In the genomic region with DNA sequence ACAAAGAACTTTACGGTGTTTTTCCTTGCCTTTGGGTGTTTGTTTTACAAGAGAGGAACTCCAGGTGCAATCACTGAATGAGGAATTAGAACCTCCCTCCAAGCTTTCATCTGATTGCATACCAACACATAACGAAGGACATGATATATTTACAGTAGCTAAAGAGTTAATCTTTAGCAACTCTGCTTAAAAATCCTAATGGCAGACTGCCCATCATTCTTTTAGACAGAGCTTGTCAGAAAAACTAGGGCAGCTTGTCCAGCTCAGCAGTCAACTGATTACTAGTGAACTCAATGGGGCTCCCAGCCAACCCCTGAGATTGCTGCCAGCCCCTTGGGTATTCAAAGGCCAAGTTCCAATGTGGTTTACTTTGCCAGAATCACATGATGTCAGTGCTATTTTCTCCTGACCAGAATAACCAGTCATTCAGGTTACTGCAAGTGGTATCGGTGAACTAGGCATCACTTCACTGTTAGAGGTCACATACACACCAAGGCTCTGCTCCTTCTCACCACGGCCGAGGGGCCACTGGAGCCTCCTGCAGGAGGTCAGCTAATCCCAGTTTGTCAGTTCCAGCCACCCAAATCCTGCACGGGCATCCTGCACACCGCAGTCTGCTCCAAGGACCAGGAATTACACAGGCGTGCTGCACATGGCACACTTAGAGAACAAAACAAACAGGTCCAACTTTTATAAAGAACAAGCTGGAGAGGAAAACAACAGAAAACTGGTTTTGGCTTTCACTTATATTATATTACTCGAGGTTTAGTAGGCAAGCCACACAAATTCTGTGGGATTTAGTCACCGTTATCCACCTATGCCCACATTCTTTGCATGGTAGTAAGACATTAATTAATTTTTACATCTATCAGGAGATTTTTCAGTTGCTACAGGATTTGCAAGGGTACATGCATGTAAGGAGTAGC, we compare ENCODE assay signal across 8 cellular contexts.
A peak's percentile ranks its signal among the peaks of the same experiment; 100 is the strongest.
DNase-seq lines count a peak whose midpoint lies in the region; ATAC-seq, FAIRE-seq and TF ChIP-seq lines count a peak whose summit lies in the region.

No MANE protein-coding gene starts in this region.

- WGBS in tibial nerve, 2 donors, result 17 to 19% methylated on average over 10 of the region's 10 CpGs

- DNase-seq in AG20443 (ENCODE audit: low spot score) (peak; percentile 54), NCI-H1105 (lab: John Stamatoyannopoulos, UW) (peak; percentile 85), caudate nucleus (lab: John Stamatoyannopoulos, UW) (peak in 54 of 61 donors; percentile 11 to 92 (median 50)), left kidney (ENCODE audit: low read depth, low spot score) (peak; percentile 72), tibial nerve (ENCODE audit: low spot score in 2 of 2) (peak; percentile 39 to 56), GM12891 (ENCODE audit: insufficient read length, low spot score) (no peak)
- no peak for DNase-seq in activated naive CD4-positive, alpha-beta T cell treated with anti-CD3 and anti-CD28 coated beads, Interleukin-2, amount 50 U/mL, for 72 hours (ENCODE audit: low spot score in 2 of 2)

- no peaks in the 10 kb centered on the region for H3K36me3 Mint-ChIP-seq in activated naive CD4-positive, alpha-beta T cell treated with anti-CD3 and anti-CD28 coated beads, Interleukin-2, amount 50 U/mL, for 72 hours

- H3K27ac ChIP-seq in caudate nucleus (ENCODE audit: low read depth, low read length) (peak overlapping the region; percentile 33), tibial nerve (peak overlapping the region in 2 of 4 donors; percentile 15 to 48)

- no peaks in the 10 kb centered on the region for H3K27me3 ChIP-seq in tibial nerve

- peaks cover 0 to 52% (median 17%) of the 10 kb centered on the region in 4 donors for H3K4me1 ChIP-seq in tibial nerve

- H3K27ac Mint-ChIP-seq in activated naive CD4-positive, alpha-beta T cell treated with anti-CD3 and anti-CD28 coated beads, Interleukin-2, amount 50 U/mL, for 72 hours, result no peak overlapping the region

- no peak for ATAC-seq in HG02981 (IDR thresholded peaks at IDR 0.05; ENCODE audit: unreplicated experiment)
- no peak for ATAC-seq in activated naive CD4-positive, alpha-beta T cell treated with anti-CD3 and anti-CD28 coated beads, Interleukin-2, amount 50 U/mL, for 72 hours

- no peaks in the 10 kb centered on the region for H3K9me3 ChIP-seq in tibial nerve

- no peak for TF ChIP-seq CTCF in tibial nerve (IDR thresholded peaks at IDR 0.05)

- TF ChIP-seq POLR2A in tibial nerve (IDR thresholded peaks at IDR 0.05), result no peak
- TF ChIP-seq POLR2A in GM12891 (IDR thresholded peaks at IDR 0.05; ENCODE audit: low read depth, low read length), result no peak

- FAIRE-seq in GM12891 (lab: Jason Lieb, UNC), result no peak

- peak in 1 of 2 donors; percentile 67 for TF ChIP-seq EP300 in tibial nerve (IDR thresholded peaks at IDR 0.05)

- no peak overlapping the region for H3K4me3 ChIP-seq in tibial nerve

- H3K9me3 Mint-ChIP-seq in activated naive CD4-positive, alpha-beta T cell treated with anti-CD3 and anti-CD28 coated beads, Interleukin-2, amount 50 U/mL, for 72 hours, result no peaks in the 10 kb centered on the region

- peaks cover 0 to 3% (median 0%) of the 10 kb centered on the region in 3 donors for H3K36me3 ChIP-seq in tibial nerve

TF ChIP-seq in GM12891, 5 proteins besides CTCF, POLR2A, EP300 and RAD21:
- TF ChIP-seq POLR2AphosphoS5 (IDR thresholded peaks at IDR 0.05; ENCODE audit: low read depth, low read length), result no peak
- TF ChIP-seq SPI1 (IDR thresholded peaks at IDR 0.05; ENCODE audit: low read depth, low read length), result no peak
- no peak for TF ChIP-seq PAX5 (IDR thresholded peaks at IDR 0.05; ENCODE audit: insufficient read depth, low read length, severe bottlenecking)

Comparison
In these comparisons a context has a peak if more than half of its experiments do, and no peak if none do; other contexts are left out.
1. DNase-seq: peak in AG20443 (single experiment), NCI-H1105 (single experiment), caudate nucleus (54 of 61), left kidney (single experiment) and tibial nerve (2 of 2); none in GM12891 (single experiment) and activated naive CD4-positive, alpha-beta T cell treated with anti-CD3 and anti-CD28 coated beads, Interleukin-2, amount 50 U/mL, for 72 hours (0 of 2).